ENCODE assay signal across 30 cellular contexts in genomic region chr1:215132156-215132555, GRCh38. TPM values are rescaled to one million over a fixed set of nuclear protein-coding genes. Genes with fewer than 3 reads are reported as not detected.
A peak's percentile ranks its signal among the peaks of the same experiment; 100 is the strongest.
DNase-seq lines count a peak whose midpoint lies in the region; ATAC-seq, FAIRE-seq and TF ChIP-seq lines count a peak whose summit lies in the region.
"Had no signal": no experiment of that assay in that cellular context is flagged by ENCODE, and none has a peak within 500 bp of the region (broad histone marks: within the 10 kb centered on the region; RNA-seq: fewer than 3 reads in every experiment).

No MANE protein-coding gene starts in this region.

- no CpG with 5 or more reads among the region's 2 CpGs for WGBS in mesenchymal stem cell

- no peak overlapping the region for H3K14ac ChIP-seq in mesenchymal stem cell (ENCODE audit: low read length in 2 of 2)

- H3K4me2 ChIP-seq in mesenchymal stem cell (ENCODE audit: low read length, poor library complexity, severe bottlenecking): no peak overlapping the region

- H3K9ac ChIP-seq in mesenchymal stem cell (ENCODE audit: low read length): no peak overlapping the region

- no peak overlapping the region for H4K8ac ChIP-seq in mesenchymal stem cell (ENCODE audit: low read length)

- no peak overlapping the region for H3K4ac ChIP-seq in mesenchymal stem cell (ENCODE audit: low read depth in 1 of 2, low read length in 2 of 2)

- no peak overlapping the region for H3K4me3 ChIP-seq in epithelial cell of proximal tubule (ENCODE audit: low read depth, low read length)
- H3K4me3 ChIP-seq in mesenchymal stem cell (ENCODE audit: insufficient read depth in 1 of 2, low read depth in 1 of 2, low read length in 2 of 2): no peak overlapping the region
- H3K4me3 ChIP-seq: cardiac muscle cell, right lobe of liver, testis had no signal

- ATAC-seq in GM19351 (IDR thresholded peaks at IDR 0.05; ENCODE audit: unreplicated experiment) (no peak), GM21423 (IDR thresholded peaks at IDR 0.05; ENCODE audit: unreplicated experiment) (no peak)
- ATAC-seq: activated T-helper 17 cell treated with anti-CD3 and anti-CD28 coated beads, Interleukin-2, amount 50 U/mL, for 72 hours; foreskin keratinocyte; Right ventricle myocardium inferior had no signal

- TF ChIP-seq CTCF in D721Med (IDR thresholded peaks at IDR 0.05; ENCODE audit: insufficient read depth, missing control alignments) (no peak), epithelial cell of proximal tubule (conservative IDR thresholded peaks at IDR 0.05; ENCODE audit: low read depth, low read length) (no peak)

- H2BK15ac ChIP-seq in mesenchymal stem cell (ENCODE audit: low read depth, poor library complexity, severe bottlenecking): no peak overlapping the region

- no peaks in the 10 kb centered on the region for H3K4me1 ChIP-seq in mesenchymal stem cell (ENCODE audit: control insufficient read depth, insufficient read depth, low read depth, low read length)
- H3K4me1 ChIP-seq: foreskin keratinocyte, testis had no signal

- no peak for DNase-seq in D721Med (ENCODE audit: insufficient read length, low spot score)
- peak; percentile 77 for DNase-seq in RCC 7860 (ENCODE audit: low spot score)
- peak; percentile 89 for DNase-seq in epithelial cell of proximal tubule (ENCODE audit: low read depth)
- no peak for DNase-seq in mesenchymal stem cell
- no peak for DNase-seq in medulla oblongata (ENCODE audit: extremely low spot score)
- no peak for DNase-seq in NCI-H187 (lab: John Stamatoyannopoulos, UW)
- DNase-seq: activated CD4-positive, alpha-beta T cell treated with anti-CD3 and anti-CD28 coated beads for 48 hours; activated naive CD8-positive, alpha-beta T cell treated with anti-CD3 and anti-CD28 coated beads for 36 hours; CD4-positive, alpha-beta T cell; DMS53; foreskin keratinocyte; H7; hippocampal formation; islet precursor cell; Kasumi-1; mesendoderm; naive B cell; NCI-H1417 treated with DMSO at 0.1 percent for 48 hours; NCI-H748 treated with DMSO at 0.1 percent for 48 hours; right lobe of liver; SW 1271; testis had no signal

- no peak overlapping the region for H2BK12ac ChIP-seq in mesenchymal stem cell (ENCODE audit: low read length in 2 of 2)

- peak overlapping the region; percentile 53 for H3K27ac ChIP-seq in mesenchymal stem cell (ENCODE audit: low read length, poor library complexity, severe bottlenecking)
- H3K27ac ChIP-seq: cardiac muscle cell, foreskin keratinocyte, right lobe of liver, testis had no signal

- H2AK5ac ChIP-seq in mesenchymal stem cell (ENCODE audit: low read length, severe bottlenecking): no peak overlapping the region

- H3K27me3 ChIP-seq in mesenchymal stem cell (ENCODE audit: control insufficient read depth in 1 of 2, insufficient read depth in 1 of 2, low read length in 2 of 2): no peaks in the 10 kb centered on the region
- H3K27me3 ChIP-seq: cardiac muscle cell, foreskin keratinocyte, right lobe of liver, testis had no signal

- H3K18ac ChIP-seq in mesenchymal stem cell (ENCODE audit: low read depth in 1 of 2, low read length in 2 of 2): no peak overlapping the region

- H3K79me1 ChIP-seq in mesenchymal stem cell (replicated peaks; ENCODE audit: low read length, poor library complexity, severe bottlenecking): no peaks in the 10 kb centered on the region

- H2AFZ ChIP-seq in mesenchymal stem cell (ENCODE audit: low read depth, low read length): no peak overlapping the region

- no peaks in the 10 kb centered on the region for H3K9me3 ChIP-seq in mesenchymal stem cell (ENCODE audit: control insufficient read depth, low read length)
- H3K9me3 ChIP-seq: right lobe of liver, testis had no signal

- no peak overlapping the region for H2BK120ac ChIP-seq in mesenchymal stem cell (ENCODE audit: low read depth, low read length)

- H4K91ac ChIP-seq in mesenchymal stem cell (ENCODE audit: low read length): no peak overlapping the region

- H3K23ac ChIP-seq in mesenchymal stem cell (ENCODE audit: low read length in 2 of 2): no peak overlapping the region

- H2BK5ac ChIP-seq in mesenchymal stem cell (ENCODE audit: low read depth, low read length, poor library complexity, severe bottlenecking): no peak overlapping the region

- peaks cover 0 to 3% of the 10 kb centered on the region in 2 experiments for H3K36me3 ChIP-seq in mesenchymal stem cell (ENCODE audit: control insufficient read depth in 1 of 2, insufficient read depth in 2 of 2, low read depth in 1 of 2, low read length in 2 of 2)
- H3K36me3 ChIP-seq: cardiac muscle cell, right lobe of liver had no signal

- FAIRE-seq in D721Med (lab: Jason Lieb, UNC): peak; percentile 84
- FAIRE-seq in RCC 7860 (lab: Jason Lieb, UNC): peak; percentile 97
- FAIRE-seq: endometrium, HTR-8/SVneo had no signal

RNA-seq across cellular contexts. Expression of gene KCNK2, which starts 49.6 kb away (rescaled TPM):
- total RNA-seq in epithelial cell of proximal tubule: not detected in 2 replicates
- 0.25 TPM for polyA plus RNA-seq in mesenchymal stem cell (2013, experiment 1 of 2)
- polyA plus RNA-seq in mesenchymal stem cell (2013, experiment 2 of 2): 0.32 TPM
- total RNA-seq: activated naive CD8-positive, alpha-beta T cell treated with anti-CD3 and anti-CD28 coated beads for 36 hours; activated T-helper 17 cell treated with anti-CD3 and anti-CD28 coated beads, Interleukin-2, amount 50 U/mL, for 72 hours; cardiac muscle cell; CD4-positive, alpha-beta T cell; osteocyte had no signal
- polyA plus RNA-seq: cardiac muscle cell had no signal

Comparison
In these comparisons a context has a peak if more than half of its experiments do, and no peak if none do; other contexts are left out.
1. DNase-seq: peak in RCC 7860 (single experiment) and epithelial cell of proximal tubule (single experiment); none in D721Med (single experiment), mesenchymal stem cell (single experiment), medulla oblongata (single experiment) and NCI-H187 (0 of 2).